In the genomic region with DNA sequence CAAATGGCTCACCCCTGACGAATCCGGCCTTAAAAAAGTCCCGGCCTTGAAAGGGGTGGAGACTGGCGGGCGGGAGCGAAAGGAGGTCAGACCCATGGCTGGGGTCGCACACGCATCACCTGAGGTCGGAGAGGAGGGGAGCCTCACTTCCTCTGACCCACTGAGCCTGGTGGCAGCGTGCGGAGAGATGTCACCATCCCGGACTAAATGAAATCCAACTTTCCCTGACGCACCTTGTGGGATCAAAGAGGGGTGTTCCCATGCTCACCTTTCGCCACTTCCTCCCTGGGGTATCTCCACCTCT, we compare ENCODE assay signal across 8 cellular contexts. TPM values are rescaled to one million over a fixed set of nuclear protein-coding genes. Genes with fewer than 3 reads are reported as not detected.
DNase-seq lines count a peak whose midpoint lies in the region; ATAC-seq and TF ChIP-seq lines count a peak whose summit lies in the region.

No MANE protein-coding gene starts in this region.

- H3K27ac ChIP-seq in DND-41 (ENCODE audit: low read length) (peak overlapping the region; percentile 70), OCI-LY7 (ENCODE audit: low read depth, low read length, poor library complexity, severe bottlenecking) (no peak overlapping the region), ectodermal cell (ENCODE audit: insufficient read depth, low read depth, low read length, poor library complexity, severe bottlenecking) (no peak overlapping the region)

- DNase-seq in DND-41 (no peak), OCI-LY7 (ENCODE audit: low spot score) (no peak), neural crest cell (ENCODE audit: low read depth, low spot score) (no peak), RKO (ENCODE audit: low spot score) (no peak), NCI-H510A treated with DMSO at 0.1 percent for 48 hours (lab: John Stamatoyannopoulos, UW) (no peak), SIG-M5 treated with dmso at 0.1 percent for 504 hours (lab: John Stamatoyannopoulos, UW; ENCODE audit: unreplicated experiment) (no peak), NCI-H187 (lab: John Stamatoyannopoulos, UW) (no peak)

- no peaks in the 10 kb centered on the region for H3K9me3 Mint-ChIP-seq in neural crest cell

- CTCF ChIA-PET in OCI-LY7 (lab: Charles Lee; ENCODE audit: unreplicated experiment) = no interaction called here

- peaks cover 6% of the 10 kb centered on the region for H3K36me3 Mint-ChIP-seq in neural crest cell (ENCODE audit: low read depth)

- BruUV-seq in OCI-LY7 (replicated peaks; lab: Mats Ljungman, UMichigan) = no TSS peak

- peak overlapping the region; percentile 97 for H3K4me2 ChIP-seq in DND-41 (ENCODE audit: insufficient read depth, low read length)
- peak overlapping the region; percentile 99 for H3K4me2 ChIP-seq in OCI-LY7 (ENCODE audit: low read length)

- H3K27me3 Mint-ChIP-seq in neural crest cell (ENCODE audit: low read depth) = no peaks in the 10 kb centered on the region

- H3K4me1 ChIP-seq in DND-41 (ENCODE audit: insufficient read depth, low read length) (peaks cover 53% of the 10 kb centered on the region), OCI-LY7 (ENCODE audit: insufficient read depth, low read length, poor library complexity, severe bottlenecking) (peaks cover 17% of the 10 kb centered on the region), ectodermal cell (ENCODE audit: control insufficient read depth, insufficient read depth, low read length) (peaks cover 18% of the 10 kb centered on the region)

- peaks cover 67% of the 10 kb centered on the region for H3K4me1 Mint-ChIP-seq in neural crest cell

- TF ChIP-seq CTCF in DND-41 (IDR thresholded peaks at IDR 0.05; ENCODE audit: borderline replicate concordance, extremely low read depth, low read length, poor library complexity, severe bottlenecking) (no peak), OCI-LY7 (conservative IDR thresholded peaks at IDR 0.05; ENCODE audit: low read length) (no peak), neural crest cell (conservative IDR thresholded peaks at IDR 0.05) (no peak)

- H3K9me3 ChIP-seq in DND-41 (ENCODE audit: insufficient read depth, low read length, severe bottlenecking) (no peaks in the 10 kb centered on the region), OCI-LY7 (ENCODE audit: low read length) (no peaks in the 10 kb centered on the region), ectodermal cell (ENCODE audit: control insufficient read depth, low read length) (no peaks in the 10 kb centered on the region)

- no peaks in the 10 kb centered on the region for H3K27me3 ChIP-seq in DND-41 (ENCODE audit: insufficient read depth, low read length, poor library complexity)
- peaks cover 7% of the 10 kb centered on the region for H3K27me3 ChIP-seq in ectodermal cell (ENCODE audit: control insufficient read depth, insufficient read depth, low read length, poor library complexity, severe bottlenecking)

- H3K4me3 Mint-ChIP-seq in neural crest cell = peak overlapping the region; percentile 91

- POLR2A ChIA-PET in OCI-LY7 (lab: Charles Lee) = no interaction called here

- peaks cover 51% of the 10 kb centered on the region for H3K79me2 ChIP-seq in DND-41 (ENCODE audit: insufficient read depth, low read length)
- no peaks in the 10 kb centered on the region for H3K79me2 ChIP-seq in OCI-LY7 (ENCODE audit: insufficient read depth, low read depth, low read length)

- no peak for ATAC-seq in DND-41 (ENCODE audit: insufficient read depth, low read depth)

- peaks cover 12% of the 10 kb centered on the region; the same call in 1 of the 2 replicates for H4K20me1 ChIP-seq in DND-41 (ENCODE audit: insufficient read depth, low read length)
- H4K20me1 ChIP-seq in OCI-LY7 (ENCODE audit: insufficient read depth, low read length) = no peaks in the 10 kb centered on the region

- H2AFZ ChIP-seq in DND-41 (ENCODE audit: low read depth, low read length) = peak overlapping the region; percentile 90
- H2AFZ ChIP-seq in OCI-LY7 (ENCODE audit: low read length) = peak overlapping the region; percentile 93; the same call in 1 of the 2 replicates

- no peaks in the 10 kb centered on the region for H3K9me2 ChIP-seq in OCI-LY7 (ENCODE audit: insufficient read depth, low read length)

- H3K36me3 ChIP-seq in DND-41 (ENCODE audit: insufficient read depth, low read length) (peaks cover 26% of the 10 kb centered on the region), OCI-LY7 (ENCODE audit: insufficient read depth, low read length) (no peaks in the 10 kb centered on the region), ectodermal cell (ENCODE audit: control insufficient read depth, insufficient read depth, low read length) (no peaks in the 10 kb centered on the region)

- H3K9ac ChIP-seq in DND-41 (ENCODE audit: low read depth, low read length) = peak overlapping the region; percentile 90

- intact Hi-C loops in OCI-LY7 (cut with micrococcal nuclease; ENCODE audit: unreplicated experiment) = no loop called here

- 2 to 4% methylated on average over 14 of the region's 14 CpGs for WGBS in ectodermal cell, 2 experiments

- peak overlapping the region; percentile 70 to 92 for H3K4me3 ChIP-seq in DND-41 (ENCODE audit: low read depth in 1 of 2, low read length in 2 of 2)
- peak overlapping the region; percentile 86 for H3K4me3 ChIP-seq in OCI-LY7 (ENCODE audit: low read depth, low read length, poor library complexity, severe bottlenecking)
- peak overlapping the region; percentile 48 for H3K4me3 ChIP-seq in ectodermal cell (ENCODE audit: insufficient read depth, low read depth, low read length)

- peak overlapping the region; percentile 63 for H3K27ac Mint-ChIP-seq in neural crest cell (ENCODE audit: unreplicated experiment)

RNA-seq across cellular contexts. Expression of a gene that starts 0.7 kb away (rescaled TPM):
- 3.1 and 3.2 TPM in 2 replicates for total RNA-seq in OCI-LY7 (2014; rRNA removed; shearing (Covaris generic))
- total RNA-seq in OCI-LY7 (2022) (6.4 and 8.2 TPM in 2 replicates), neural crest cell (21.4 and 25.7 TPM in 2 replicates)
- 29.1 TPM for polyA plus RNA-seq in ectodermal cell (2013, experiment 1 of 4)
- 26.3 TPM for polyA plus RNA-seq in ectodermal cell (2013, experiment 2 of 4)
- polyA plus RNA-seq in ectodermal cell (2013, experiment 3 of 4) = 13.7 TPM
- polyA plus RNA-seq in ectodermal cell (2013, experiment 4 of 4) = 16.6 TPM

RNA-seq across cellular contexts. Expression of a gene that starts 36.2 kb away (rescaled TPM):
- not detected in 2 replicates for total RNA-seq in OCI-LY7 (2014; rRNA removed; shearing (Covaris generic))
- total RNA-seq in OCI-LY7 (2022) = not detected in 2 replicates
- not detected for polyA plus RNA-seq in ectodermal cell (2013, experiment 1 of 4)
- not detected for polyA plus RNA-seq in ectodermal cell (2013, experiment 2 of 4)
- polyA plus RNA-seq in ectodermal cell (2013, experiment 3 of 4) = not detected
- not detected for polyA plus RNA-seq in ectodermal cell (2013, experiment 4 of 4)
- not detected in 2 replicates for total RNA-seq in neural crest cell

RNA-seq across cellular contexts. Expression of a gene that starts 38.4 kb away (rescaled TPM):
- total RNA-seq in OCI-LY7 (2014; rRNA removed; shearing (Covaris generic)) = 5.0 and 5.9 TPM in 2 replicates
- 5.8 and 7.8 TPM in 2 replicates for total RNA-seq in OCI-LY7 (2022)
- polyA plus RNA-seq in ectodermal cell (2013, experiment 1 of 4) = 7.4 TPM
- 6.0 TPM for polyA plus RNA-seq in ectodermal cell (2013, experiment 2 of 4)
- 5.3 TPM for polyA plus RNA-seq in ectodermal cell (2013, experiment 3 of 4)
- polyA plus RNA-seq in ectodermal cell (2013, experiment 4 of 4) = 5.7 TPM
- 8.8 and 9.0 TPM in 2 replicates for total RNA-seq in neural crest cell
